Comparison of ENCODE assay signal across 13 cellular contexts in the genomic region with DNA sequence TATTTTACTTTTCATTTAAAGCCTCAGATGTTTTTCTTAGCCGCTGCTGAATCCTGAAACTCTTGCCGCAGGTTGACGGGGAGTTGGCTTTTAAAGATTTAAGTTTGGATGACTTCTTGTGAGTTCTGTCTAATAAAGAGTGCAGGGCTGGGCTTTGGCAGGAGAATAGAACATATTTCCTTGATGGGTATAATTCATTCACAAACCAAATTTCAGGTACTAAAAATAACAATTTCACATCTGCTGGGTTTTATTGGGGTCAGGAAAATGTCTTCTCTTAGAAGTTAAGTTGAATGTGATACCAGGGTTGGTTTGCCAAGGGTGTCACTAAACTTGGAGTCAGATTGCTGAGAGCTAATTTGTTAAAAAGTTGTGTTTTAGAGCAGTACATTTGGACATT. TPM values are rescaled to one million over a fixed set of nuclear protein-coding genes. Genes with fewer than 3 reads are reported as not detected.
DNase-seq lines count a peak whose midpoint lies in the region; ATAC-seq, FAIRE-seq and TF ChIP-seq lines count a peak whose summit lies in the region.
"Had no signal": no experiment of that assay in that cellular context is flagged by ENCODE, and none has a peak within 500 bp of the region (broad histone marks: within the 10 kb centered on the region; RNA-seq: fewer than 3 reads in every experiment).

No MANE protein-coding gene starts in this region.

- no peak overlapping the region for H2AFZ ChIP-seq in astrocyte (ENCODE audit: low read depth, low read length)

- H3K27ac Mint-ChIP-seq in astrocyte (ENCODE audit: unreplicated experiment), result no peak overlapping the region
- peak overlapping the region; percentile 45 to 78 (median 71) for H3K27ac Mint-ChIP-seq in nephron

- H3K27me3 ChIP-seq in A673 (replicated peaks; ENCODE audit: insufficient read depth, low read depth, low read length, poor library complexity) (no peaks in the 10 kb centered on the region), HUES64 (ENCODE audit: insufficient read depth, low read length) (no peaks in the 10 kb centered on the region), astrocyte (ENCODE audit: insufficient read depth, low read length) (no peaks in the 10 kb centered on the region)
- H3K27me3 ChIP-seq: pancreas had no signal

- POLR2A ChIA-PET in A673 (lab: Charles Lee; ENCODE audit: low non-redundant PET), result no interaction called here

- intact Hi-C loops in A673 (cut with micrococcal nuclease; ENCODE audit: unreplicated experiment), result no loop called here

- H4K20me1 ChIP-seq in astrocyte (ENCODE audit: insufficient read depth, low read length), result peaks cover 37% of the 10 kb centered on the region

- H3K27ac ChIP-seq in A673 (ENCODE audit: low read depth, low read length, poor library complexity, severe bottlenecking) (peak overlapping the region; percentile 7), HUES64 (ENCODE audit: low read depth, low read length) (0 out of 2 replicates have a peak overlapping the region, but pooled peaks have one; percentile 35), astrocyte (ENCODE audit: low read depth, low read length) (no peak overlapping the region)

- no peak for DNase-seq in A673 (ENCODE audit: low spot score)
- no peak for DNase-seq in astrocyte (ENCODE audit: low read depth)
- no peak for DNase-seq in SHP77 treated with DMSO at 0.1 percent for 48 hours (lab: John Stamatoyannopoulos, UW)
- no peak for DNase-seq in hippocampal formation (lab: John Stamatoyannopoulos, UW)
- DNase-seq in middle frontal gyrus (ENCODE audit: extremely low spot score, low spot score), result no peak
- DNase-seq: Calu3 had no signal

- H3K4me1 ChIP-seq in A673 (ENCODE audit: insufficient read depth, low read length, poor library complexity, severe bottlenecking) (peaks cover 47% of the 10 kb centered on the region), HUES64 (ENCODE audit: insufficient read depth, low read length) (peaks cover 9% of the 10 kb centered on the region), astrocyte (ENCODE audit: insufficient read depth, low read length) (peaks cover 10% of the 10 kb centered on the region)

- no peak overlapping the region for H3K4me3 ChIP-seq in A673 (ENCODE audit: low read depth, low read length, poor library complexity, severe bottlenecking)
- no peak overlapping the region for H3K4me3 ChIP-seq in HUES64 (ENCODE audit: low read length)
- H3K4me3 ChIP-seq in astrocyte (ENCODE audit: insufficient read depth, low read depth, low read length), result no peak overlapping the region
- H3K4me3 ChIP-seq: pancreas had no signal

- H3K9me3 ChIP-seq in A673 (ENCODE audit: low read depth, low read length, poor library complexity, severe bottlenecking) (no peaks in the 10 kb centered on the region), HUES64 (ENCODE audit: insufficient read depth, low read depth, low read length) (no peaks in the 10 kb centered on the region), astrocyte (ENCODE audit: insufficient read depth, low read depth, low read length) (no peaks in the 10 kb centered on the region)
- H3K9me3 ChIP-seq: pancreas had no signal

- no peak overlapping the region for H3K4me2 ChIP-seq in astrocyte (ENCODE audit: low read length)

- H3K4me3 Mint-ChIP-seq in astrocyte (ENCODE audit: unreplicated experiment) (peak overlapping the region; percentile 12), nephron (peak overlapping the region; percentile 8 to 56 (median 53))

- no peak for TF ChIP-seq CTCF in A673 (conservative IDR thresholded peaks at IDR 0.05; ENCODE audit: low read depth, low read length)
- TF ChIP-seq CTCF in astrocyte (IDR thresholded peaks at IDR 0.05; ENCODE audit: insufficient read depth, low read depth, low read length), result no peak
- no peak for TF ChIP-seq CTCF in nephron (IDR thresholded peaks at IDR 0.05; ENCODE audit: unreplicated experiment in 3 of 3)

- H3K27me3 Mint-ChIP-seq in astrocyte (ENCODE audit: low read depth, unreplicated experiment) (no peaks in the 10 kb centered on the region), nephron (ENCODE audit: low read depth) (no peaks in the 10 kb centered on the region)
- H3K27me3 Mint-ChIP-seq: IgD-negative memory B cell had no signal

- H3K9ac ChIP-seq in HUES64 (ENCODE audit: low read depth, low read length) (no peak overlapping the region), astrocyte (ENCODE audit: low read length) (no peak overlapping the region)

- CTCF ChIA-PET in A673 (lab: Charles Lee), result no interaction called here

- WGBS in HUES64, result 96% methylated on average over 3 of the region's 3 CpGs

- no peak for FAIRE-seq in astrocyte (lab: Jason Lieb, UNC)
- FAIRE-seq: pancreas had no signal

- peaks cover 28% of the 10 kb centered on the region for H3K36me3 ChIP-seq in A673 (ENCODE audit: insufficient read depth, low read length, poor library complexity, severe bottlenecking)
- H3K36me3 ChIP-seq in HUES64 (ENCODE audit: insufficient read depth, low read length), result peaks cover 41% of the 10 kb centered on the region
- peaks cover under 1% of the 10 kb centered on the region for H3K36me3 ChIP-seq in astrocyte (ENCODE audit: insufficient read depth, low read length)
- H3K36me3 ChIP-seq: pancreas had no signal

- peaks cover 83% of the 10 kb centered on the region for H3K79me2 ChIP-seq in astrocyte (ENCODE audit: insufficient read depth, low read length)

- BruUV-seq in A673 (replicated peaks; lab: Mats Ljungman, UMichigan), result no TSS peak

- no peaks in the 10 kb centered on the region for H3K9me3 Mint-ChIP-seq in astrocyte (ENCODE audit: unreplicated experiment)
- no peaks in the 10 kb centered on the region for H3K9me3 Mint-ChIP-seq in nephron
- H3K9me3 Mint-ChIP-seq: IgD-negative memory B cell had no signal

- no peak for ATAC-seq in HG02884 (IDR thresholded peaks at IDR 0.05; ENCODE audit: unreplicated experiment)
- ATAC-seq: pancreas had no signal

- peaks cover 3% of the 10 kb centered on the region for H3K36me3 Mint-ChIP-seq in astrocyte (ENCODE audit: low read depth, unreplicated experiment)
- peaks cover 35% of the 10 kb centered on the region for H3K36me3 Mint-ChIP-seq in nephron (ENCODE audit: low read depth)

- H3K4me1 Mint-ChIP-seq in astrocyte (ENCODE audit: low read depth, unreplicated experiment), result peaks cover 23% of the 10 kb centered on the region
- peaks cover 44% of the 10 kb centered on the region for H3K4me1 Mint-ChIP-seq in nephron

RNA-seq across cellular contexts. Expression of gene SP1, which starts 9.7 kb away (rescaled TPM):
- total RNA-seq in A673 (2021) (78.4 and 80.9 TPM in 2 replicates), astrocyte (48.7 and 50.6 TPM in 2 replicates)
- polyA plus RNA-seq in HUES64 (2013, experiment 1 of 2), result 32.4 TPM
- 37.5 TPM for polyA plus RNA-seq in HUES64 (2013, experiment 2 of 2)

RNA-seq across cellular contexts. Expression of gene AMHR2, which starts 34.0 kb away (rescaled TPM):
- total RNA-seq in A673 (2021) (not detected in 2 replicates), astrocyte (not detected in 2 replicates)
- 0.35 TPM for polyA plus RNA-seq in HUES64 (2013, experiment 1 of 2)
- polyA plus RNA-seq in HUES64 (2013, experiment 2 of 2), result 0.57 TPM
- total RNA-seq: Calu3; T-helper 2 cell treated with Interferon-gamma antibody and Interleukin-4, amounts not matched to agents 100 ng/mL and 5 ng/mL, for 36 hours had no signal
- polyA plus RNA-seq: IgD-negative memory B cell had no signal

RNA-seq across cellular contexts. Expression of gene PRR13, which starts 51.8 kb away (rescaled TPM):
- total RNA-seq in A673 (2021) (155 and 180 TPM in 2 replicates), astrocyte (159 and 190 TPM in 2 replicates)
- 106 TPM for polyA plus RNA-seq in HUES64 (2013, experiment 1 of 2)
- 122 TPM for polyA plus RNA-seq in HUES64 (2013, experiment 2 of 2)

RNA-seq across cellular contexts. Expression of gene SP7, which starts 53.5 kb away (rescaled TPM):
- total RNA-seq in A673 (2021), result not detected in 2 replicates
- 0.20 TPM for polyA plus RNA-seq in HUES64 (2013, experiment 1 of 2)
- 0.06 TPM for polyA plus RNA-seq in HUES64 (2013, experiment 2 of 2)
- total RNA-seq in astrocyte, result not detected in 2 replicates
- total RNA-seq: Calu3; NCI-H460; pancreas; T-helper 2 cell treated with Interferon-gamma antibody and Interleukin-4, amounts not matched to agents 100 ng/mL and 5 ng/mL, for 36 hours had no signal
- polyA plus RNA-seq: IgD-negative memory B cell, pancreas had no signal
